In the genomic region with DNA sequence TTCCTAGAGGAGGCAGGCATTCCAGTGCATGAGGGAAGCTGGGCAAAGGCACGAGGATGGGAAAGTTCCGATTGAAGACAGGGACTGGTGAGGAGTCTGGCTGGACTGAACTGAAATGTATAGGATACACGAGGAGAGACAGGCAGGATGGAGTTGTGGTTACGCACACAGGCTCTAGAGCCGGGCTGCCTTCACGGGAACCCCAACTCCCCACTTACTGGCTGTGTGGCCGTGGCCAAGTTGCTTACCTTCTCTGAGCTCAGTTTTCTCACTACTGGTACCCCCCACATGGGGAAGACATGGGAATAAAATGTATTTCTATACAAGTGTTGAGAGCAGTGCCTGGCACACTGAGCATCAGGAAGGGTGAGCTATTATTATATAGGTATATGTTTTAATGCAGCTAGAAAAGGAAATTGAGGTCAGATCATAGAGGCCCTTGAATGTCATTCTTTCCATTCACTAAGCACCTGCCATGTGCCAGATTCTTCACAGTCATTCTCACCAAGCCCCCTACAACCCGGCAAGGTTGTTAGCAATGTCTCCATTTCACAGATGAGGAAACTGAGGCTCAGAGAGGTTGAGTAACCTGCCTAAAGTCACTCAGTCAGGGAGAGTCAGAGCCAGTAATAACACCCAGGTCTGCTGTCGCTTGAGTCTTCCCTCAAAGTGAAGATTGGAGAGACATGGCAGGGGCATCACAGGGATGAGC, we compare ENCODE assay signal across 13 cellular contexts. TPM values are rescaled to one million over a fixed set of nuclear protein-coding genes. Genes with fewer than 3 reads are reported as not detected.
A peak's percentile ranks its signal among the peaks of the same experiment; 100 is the strongest.
DNase-seq lines count a peak whose midpoint lies in the region; ATAC-seq and TF ChIP-seq lines count a peak whose summit lies in the region.
"Had no signal": no experiment of that assay in that cellular context is flagged by ENCODE, and none has a peak within 500 bp of the region (broad histone marks: within the 10 kb centered on the region; RNA-seq: fewer than 3 reads in every experiment).

No MANE protein-coding gene starts in this region.

- TF ChIP-seq CTCF in OCI-LY3 (IDR thresholded peaks at IDR 0.05; ENCODE audit: low read depth, low read length) (no peak), esophagus squamous epithelium (IDR thresholded peaks at IDR 0.05) (no peak), stomach (IDR thresholded peaks at IDR 0.05) (no peak)

- ATAC-seq in activated CD4-positive, alpha-beta T cell treated with anti-CD3 and anti-CD28 coated beads for 36 hours, result peak; percentile 52
- ATAC-seq in GM18873 (IDR thresholded peaks at IDR 0.05; ENCODE audit: low FRiP score, unreplicated experiment) (no peak), HG03135 (IDR thresholded peaks at IDR 0.05; ENCODE audit: unreplicated experiment) (no peak), GM18858 (IDR thresholded peaks at IDR 0.05; ENCODE audit: unreplicated experiment) (no peak)
- ATAC-seq: effector memory CD8-positive, alpha-beta T cell had no signal

- H3K27me3 Mint-ChIP-seq in activated CD4-positive, alpha-beta T cell treated with anti-CD3 and anti-CD28 coated beads for 36 hours, result no peaks in the 10 kb centered on the region
- H3K27me3 Mint-ChIP-seq: activated naive CD8-positive, alpha-beta T cell treated with anti-CD3 and anti-CD28 coated beads, Interleukin-2, amount 10 ng/mL, durations not matched to agents 7 days and 5 days had no signal

- H3K4me3 Mint-ChIP-seq in activated CD4-positive, alpha-beta T cell treated with anti-CD3 and anti-CD28 coated beads for 36 hours, result no peak overlapping the region
- H3K4me3 Mint-ChIP-seq: activated B cell treated with CpG ODN at 0.5 μM for 24 hours; activated naive CD8-positive, alpha-beta T cell treated with anti-CD3 and anti-CD28 coated beads, Interleukin-2, amount 10 ng/mL, durations not matched to agents 7 days and 5 days; effector memory CD8-positive, alpha-beta T cell had no signal

- peaks cover 31% of the 10 kb centered on the region for H3K4me1 Mint-ChIP-seq in activated CD4-positive, alpha-beta T cell treated with anti-CD3 and anti-CD28 coated beads for 36 hours
- H3K4me1 Mint-ChIP-seq: activated B cell treated with CpG ODN at 0.5 μM for 24 hours had no signal

- H3K79me2 ChIP-seq in OCI-LY3 (ENCODE audit: low read length), result no peaks in the 10 kb centered on the region

- POLR2A ChIA-PET in activated CD4-positive, alpha-beta T cell treated with anti-CD3 and anti-CD28 coated beads for 36 hours (lab: Charles Lee), result interaction anchor here (0.8 kb wide), 1 partner anchor 200 kb away, joined by 3 read pairs; no protein-coding TSS in a partner anchor

- H3K36me3 ChIP-seq in OCI-LY3 (replicated peaks; ENCODE audit: low read depth, low read length), result no peaks in the 10 kb centered on the region
- H3K36me3 ChIP-seq in esophagus squamous epithelium, result no peaks in the 10 kb centered on the region
- H3K36me3 ChIP-seq in stomach, result peaks cover 0 to 5% (median 0%) of the 10 kb centered on the region in 4 donors

- H3K4me1 ChIP-seq in OCI-LY3 (ENCODE audit: low read length) (peaks cover 23% of the 10 kb centered on the region), esophagus squamous epithelium (peaks cover 60 to 100% (median 90%) of the 10 kb centered on the region in 3 donors), stomach (peaks cover 89 to 100% (median 99%) of the 10 kb centered on the region in 4 donors)

- H3K4me2 ChIP-seq in OCI-LY3 (ENCODE audit: low read length), result peak overlapping the region; percentile 49

- H3K9me3 ChIP-seq in OCI-LY3 (ENCODE audit: insufficient read depth, low read length) (no peaks in the 10 kb centered on the region), esophagus squamous epithelium (no peaks in the 10 kb centered on the region), stomach (no peaks in the 10 kb centered on the region)

- H3K4me3 ChIP-seq in OCI-LY3 (ENCODE audit: low read length), result no peak overlapping the region
- H3K4me3 ChIP-seq in esophagus squamous epithelium, result no peak overlapping the region
- H3K4me3 ChIP-seq in stomach, result no peak overlapping the region

- no peaks in the 10 kb centered on the region for H3K9me3 Mint-ChIP-seq in activated CD4-positive, alpha-beta T cell treated with anti-CD3 and anti-CD28 coated beads for 36 hours (ENCODE audit: low read depth)
- H3K9me3 Mint-ChIP-seq: activated B cell treated with CpG ODN at 0.5 μM for 24 hours; activated naive CD8-positive, alpha-beta T cell treated with anti-CD3 and anti-CD28 coated beads, Interleukin-2, amount 10 ng/mL, durations not matched to agents 7 days and 5 days; effector memory CD8-positive, alpha-beta T cell had no signal

- no peaks in the 10 kb centered on the region for H4K20me1 ChIP-seq in OCI-LY3 (ENCODE audit: insufficient read depth, low read length)

- no peaks in the 10 kb centered on the region for H3K36me3 Mint-ChIP-seq in activated CD4-positive, alpha-beta T cell treated with anti-CD3 and anti-CD28 coated beads for 36 hours (ENCODE audit: low read depth)
- H3K36me3 Mint-ChIP-seq: activated naive CD8-positive, alpha-beta T cell treated with anti-CD3 and anti-CD28 coated beads, Interleukin-2, amount 10 ng/mL, durations not matched to agents 7 days and 5 days had no signal

- no peak overlapping the region for H3K9ac ChIP-seq in OCI-LY3 (ENCODE audit: low read length)

- TF ChIP-seq EP300 in stomach (IDR thresholded peaks at IDR 0.05), result no peak

- CTCF ChIA-PET in activated CD4-positive, alpha-beta T cell treated with anti-CD3 and anti-CD28 coated beads for 36 hours (lab: Charles Lee), result interaction anchor here (1.1 to 2.5 kb wide), 5 partner anchors 11 to 78 kb away, joined by 3 to 11 read pairs (median 6); no protein-coding TSS in a partner anchor

- no peak for TF ChIP-seq POLR2A in esophagus squamous epithelium (IDR thresholded peaks at IDR 0.05)
- TF ChIP-seq POLR2A in stomach (IDR thresholded peaks at IDR 0.05), result no peak

- peak overlapping the region; percentile 3 for H3K27ac Mint-ChIP-seq in activated CD4-positive, alpha-beta T cell treated with anti-CD3 and anti-CD28 coated beads for 36 hours
- H3K27ac Mint-ChIP-seq: activated B cell treated with CpG ODN at 0.5 μM for 24 hours; activated naive CD8-positive, alpha-beta T cell treated with anti-CD3 and anti-CD28 coated beads, Interleukin-2, amount 10 ng/mL, durations not matched to agents 7 days and 5 days; effector memory CD8-positive, alpha-beta T cell had no signal

- no peak overlapping the region for H2AFZ ChIP-seq in OCI-LY3 (ENCODE audit: low read depth, low read length)

- intact Hi-C loops in activated CD4-positive, alpha-beta T cell treated with anti-CD3 and anti-CD28 coated beads for 36 hours (cut with DNase I, micrococcal nuclease), result loop anchor here in 1 of 2 experiments (2.0 kb wide), 1 partner anchor 39 kb away; no protein-coding TSS in a partner anchor
- intact Hi-C loops in esophagus squamous epithelium (cut with DNase I), result no loop called here
- intact Hi-C loops in stomach (cut with DNase I; ENCODE audit: low total_unique reads), result no loop called here

- no peak for DNase-seq in activated CD4-positive, alpha-beta T cell treated with anti-CD3 and anti-CD28 coated beads for 36 hours
- no peak for DNase-seq in activated CD4-positive, alpha-beta T cell treated with anti-CD3 and anti-CD28 coated beads for 48 hours
- DNase-seq in esophagus squamous epithelium (lab: John Stamatoyannopoulos, UW) (no peak), stomach (no peak)
- DNase-seq: activated B cell treated with CpG ODN at 0.5 μM for 24 hours; activated naive CD8-positive, alpha-beta T cell treated with anti-CD3 and anti-CD28 coated beads, Interleukin-2, amount 10 ng/mL, durations not matched to agents 7 days and 5 days; effector memory CD8-positive, alpha-beta T cell; Karpas-422; NCI-H2227 treated with DMSO at 0.1 percent for 48 hours had no signal

- H3K27me3 ChIP-seq in OCI-LY3 (ENCODE audit: low read depth, low read length) (peaks cover 14% of the 10 kb centered on the region; the same call in 1 of the 2 replicates), esophagus squamous epithelium (no peaks in the 10 kb centered on the region), stomach (no peaks in the 10 kb centered on the region)

- H3K27ac ChIP-seq in OCI-LY3 (ENCODE audit: low read length) (no peak overlapping the region), esophagus squamous epithelium (peak overlapping the region; percentile 67 to 89 (median 86)), stomach (peak overlapping the region in 4 of 5 donors; percentile 82 to 89 (median 85))

- WGBS in esophagus squamous epithelium, 2 donors, result 66 to 79% methylated on average over 9 of the region's 9 CpGs
- WGBS in stomach, 5 donors, result 79 to 88% (median 86%) methylated on average over 9 of the region's 9 CpGs

RNA-seq across cellular contexts. Expression of a gene that starts 9.7 kb away (rescaled TPM):
- under 1 TPM; 0.46 to 0.47 TPM for total RNA-seq in activated CD4-positive, alpha-beta T cell treated with anti-CD3 and anti-CD28 coated beads for 36 hours
- total RNA-seq in esophagus squamous epithelium, result 10 to 100 TPM in 1 of 4 donors, 1 to 10 TPM in 3; 5.3 to 15.4 (median 9.6) TPM
- total RNA-seq in stomach, result 10 to 100 TPM in 4 of 5 donors, 1 to 10 TPM in 1; 4.9 to 26.8 (median 17.0) TPM
- polyA plus RNA-seq in stomach, result 1 to 10 TPM; 1.5 to 4.7 (median 3.3) TPM
- total RNA-seq: activated B cell treated with CpG ODN at 0.5 μM for 24 hours; activated naive CD8-positive, alpha-beta T cell treated with anti-CD3 and anti-CD28 coated beads, Interleukin-2, amount 10 ng/mL, durations not matched to agents 7 days and 5 days had no signal

Comparison
In these comparisons a context has a peak if more than half of its experiments do, and no peak if none do; other contexts are left out.
1. RNA of a gene that starts 9.7 kb away (total RNA-seq): 4.9 to 26.8 TPM in stomach and 5.3 to 15.4 TPM in esophagus squamous epithelium; 0.46 to 0.47 TPM in activated CD4-positive, alpha-beta T cell treated with anti-CD3 and anti-CD28 coated beads for 36 hours; every median in the first group is over 4 times any median in the second.